Comparison of ENCODE assay signal across 1 cellular context in the genomic region with DNA sequence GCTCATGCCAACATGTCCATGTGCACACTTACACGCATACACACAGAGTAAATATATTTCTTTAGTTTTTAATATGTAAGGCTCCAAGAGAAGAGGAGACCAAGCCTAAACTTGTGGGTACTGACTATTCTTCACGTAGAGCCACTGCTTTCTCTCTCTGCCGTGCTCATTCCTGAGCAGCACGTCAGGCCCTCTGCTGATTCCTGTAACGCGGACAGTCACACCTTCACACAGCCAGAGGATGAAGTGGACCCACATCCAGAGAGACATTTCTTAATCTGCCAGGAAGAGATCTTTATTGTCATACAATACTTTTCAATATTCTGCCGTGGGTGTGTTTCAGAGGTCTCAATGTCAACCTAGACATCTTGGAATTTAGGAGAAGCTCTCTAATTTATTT.
TF ChIP-seq lines count a peak whose summit lies in the region.

No MANE protein-coding gene starts in this region.

TF ChIP-seq in HepG2, 621 proteins besides CTCF, POLR2A, EP300 and RAD21 (continued from another document):
- TF ChIP-seq ESRRA (CRISPR knock-in tag; IDR thresholded peaks at IDR 0.05; ENCODE audit: low read depth): no peak
- TF ChIP-seq, protein P1, sequence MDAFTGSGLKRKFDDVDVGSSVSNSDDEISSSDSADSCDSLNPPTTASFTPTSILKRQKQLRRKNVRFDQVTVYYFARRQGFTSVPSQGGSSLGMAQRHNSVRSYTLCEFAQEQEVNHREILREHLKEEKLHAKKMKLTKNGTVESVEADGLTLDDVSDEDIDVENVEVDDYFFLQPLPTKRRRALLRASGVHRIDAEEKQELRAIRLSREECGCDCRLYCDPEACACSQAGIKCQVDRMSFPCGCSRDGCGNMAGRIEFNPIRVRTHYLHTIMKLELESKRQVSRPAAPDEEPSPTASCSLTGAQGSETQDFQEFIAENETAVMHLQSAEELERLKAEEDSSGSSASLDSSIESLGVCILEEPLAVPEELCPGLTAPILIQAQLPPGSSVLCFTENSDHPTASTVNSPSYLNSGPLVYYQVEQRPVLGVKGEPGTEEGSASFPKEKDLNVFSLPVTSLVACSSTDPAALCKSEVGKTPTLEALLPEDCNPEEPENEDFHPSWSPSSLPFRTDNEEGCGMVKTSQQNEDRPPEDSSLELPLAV (CRISPR knock-in tag; conservative IDR thresholded peaks at IDR 0.05; ENCODE audit: low read depth): no peak
- TF ChIP-seq ZKSCAN1 (IDR thresholded peaks at IDR 0.05; ENCODE audit: low read length): no peak
- no peak for TF ChIP-seq ZNF292 (CRISPR knock-in tag; IDR thresholded peaks at IDR 0.05; ENCODE audit: borderline replicate concordance, low read depth)
